8 cellular contexts compared by ENCODE assay signal in genomic region chr1:16912791-16913615, GRCh38. TPM values are rescaled to one million over a fixed set of nuclear protein-coding genes. Genes with fewer than 3 reads are reported as not detected.
DNase-seq lines count a peak whose midpoint lies in the region; ATAC-seq and TF ChIP-seq lines count a peak whose summit lies in the region.
"Not testable (repeated sequence)": the region's sequence is repeated elsewhere in the genome, so short reads cannot be mapped to it uniquely, and the experiment has no call there.

No MANE protein-coding gene starts in this region.

- H3K36me3 ChIP-seq in ES-I3 (ENCODE audit: insufficient read depth, low read length); MG63; breast epithelium; psoas muscle (ENCODE audit: insufficient read depth in 1 of 2, low read depth in 1 of 2); urinary bladder (ENCODE audit: insufficient read depth): not testable (repeated sequence)

- DNase-seq in MG63; activated B cell treated with CpG ODN at 0.5 μM for 24 hours; breast epithelium (ENCODE audit: low spot score in 2 of 2); memory B cell (ENCODE audit: low spot score in 2 of 2): not testable (repeated sequence)
- DNase-seq in globus pallidus (ENCODE audit: low spot score) (peak; percentile 57), psoas muscle (peak in 1 of 2 donors; percentile 67)

- H3K27me3 ChIP-seq in MG63; breast epithelium; psoas muscle (ENCODE audit: insufficient read depth in 3 of 3, low read length in 2 of 3): not testable (repeated sequence)

- H3K4me1 Mint-ChIP-seq in activated B cell treated with CpG ODN at 0.5 μM for 24 hours (peaks cover 29% of the 10 kb centered on the region), memory B cell (peaks cover 22% of the 10 kb centered on the region)

- not testable (repeated sequence) for H3K27me3 Mint-ChIP-seq in activated B cell treated with CpG ODN at 0.5 μM for 24 hours, memory B cell

- not testable (repeated sequence) for TF ChIP-seq POLR2A in breast epithelium (IDR thresholded peaks at IDR 0.05)

- not testable (repeated sequence) for TF ChIP-seq CTCF in activated B cell treated with CpG ODN at 0.5 μM for 24 hours (IDR thresholded peaks at IDR 0.05); breast epithelium (IDR thresholded peaks at IDR 0.05); psoas muscle (IDR thresholded peaks at IDR 0.05)

- H3K9ac ChIP-seq in ES-I3 (ENCODE audit: low read depth, low read length), result peak overlapping the region; percentile 60

- H3K4me3 Mint-ChIP-seq in activated B cell treated with CpG ODN at 0.5 μM for 24 hours, result peak overlapping the region; percentile 78
- peak overlapping the region; percentile 84 for H3K4me3 Mint-ChIP-seq in memory B cell

- not testable (repeated sequence) for ATAC-seq in activated B cell treated with CpG ODN at 0.5 μM for 24 hours (ENCODE audit: low read depth); memory B cell (ENCODE audit: low read depth)
- peak in 3 of 4 donors; percentile 2 to 23 (median 16) for ATAC-seq in psoas muscle

- not testable (repeated sequence) for H3K9me3 Mint-ChIP-seq in activated B cell treated with CpG ODN at 0.5 μM for 24 hours, memory B cell

- not testable (repeated sequence) for H3K9me3 ChIP-seq in ES-I3 (ENCODE audit: control insufficient read depth, insufficient read depth, low read length); MG63; breast epithelium; psoas muscle

- intact Hi-C loops in activated B cell treated with CpG ODN at 0.5 μM for 24 hours (cut with micrococcal nuclease), result loop anchor here (1.0 to 2.0 kb wide), 2 partner anchors 8 to 48 kb away; no protein-coding TSS in a partner anchor
- intact Hi-C loops in breast epithelium (cut with DNase I; ENCODE audit: low total_unique reads); psoas muscle (cut with DNase I): not testable (repeated sequence)

- not testable (repeated sequence) for H3K36me3 Mint-ChIP-seq in activated B cell treated with CpG ODN at 0.5 μM for 24 hours (ENCODE audit: low read depth); memory B cell

- POLR2A ChIA-PET in activated B cell treated with CpG ODN at 0.5 μM for 24 hours (lab: Charles Lee), result interaction anchor here (0.6 to 1.2 kb wide), 6 partner anchors 8 to 696 kb away, joined by 3 to 9 read pairs (median 4); no protein-coding TSS in a partner anchor

- H3K27ac Mint-ChIP-seq in activated B cell treated with CpG ODN at 0.5 μM for 24 hours, result peak overlapping the region; percentile 73
- H3K27ac Mint-ChIP-seq in memory B cell, result peak overlapping the region; percentile 72

- not testable (repeated sequence) for H3K4me1 ChIP-seq in ES-I3 (ENCODE audit: insufficient read depth, low read length); breast epithelium; psoas muscle; urinary bladder (ENCODE audit: insufficient read depth)

- WGBS in psoas muscle, 3 donors, result 72 to 75% (median 75%) methylated on average over 28 to 29 of the region's 29 CpGs
- WGBS in urinary bladder, result 82% methylated on average over 29 of the region's 29 CpGs

- CTCF ChIA-PET in activated B cell treated with CpG ODN at 0.5 μM for 24 hours (lab: Charles Lee), result not testable (repeated sequence)

- H3K27ac ChIP-seq in breast epithelium (peak overlapping the region; percentile 2 to 89), psoas muscle (peak overlapping the region; percentile 78)
- not testable (repeated sequence) for H3K27ac ChIP-seq in urinary bladder (ENCODE audit: low read depth)

- H3K4me3 ChIP-seq in MG63 (peak overlapping the region; percentile 66), breast epithelium (peak overlapping the region; percentile 75 to 100 (median 99)), psoas muscle (peak overlapping the region; percentile 84), urinary bladder (ENCODE audit: low read depth, low read length) (peak overlapping the region; percentile 81)

RNA-seq across cellular contexts. Expression of gene CROCC, which starts 8.7 kb away (rescaled TPM):
- total RNA-seq in MG63 (2014; rRNA removed; shearing (Covaris generic); ENCODE audit: low replicate concordance), result 18.1 and 36.9 TPM in 2 replicates
- total RNA-seq in activated B cell treated with CpG ODN at 0.5 μM for 24 hours (30.2 and 30.4 TPM in 2 replicates), breast epithelium (10 to 100 TPM; 15.5 to 43.9 (median 24.7) TPM), psoas muscle (1 to 10 TPM; 3.1 to 6.4 (median 4.3) TPM), urinary bladder (13.7 TPM)
- polyA plus RNA-seq in psoas muscle (1 to 10 TPM; 3.6 to 6.5 (median 4.8) TPM), urinary bladder (26.4 TPM)

RNA-seq across cellular contexts. Expression of gene RNU1-2, which starts 17.2 kb away (rescaled TPM):
- total RNA-seq in MG63 (2014; rRNA removed; shearing (Covaris generic); ENCODE audit: low replicate concordance), result not detected in 2 replicates
- total RNA-seq in activated B cell treated with CpG ODN at 0.5 μM for 24 hours (3,526 and 4,195 TPM in 2 replicates), breast epithelium (under 1 TPM; under 0.01 TPM), psoas muscle (1,000 to 10,000 TPM; 1,264 to 5,208 (median 3,151) TPM), urinary bladder (under 0.01 TPM)
- polyA plus RNA-seq in psoas muscle (not detected), urinary bladder (not detected)

Comparison
In these comparisons a context has a peak if more than half of its experiments do, and no peak if none do; other contexts are left out.
1. RNA of gene RNU1-2, which starts 17.2 kb away (total RNA-seq): 1,264 to 5,208 TPM in psoas muscle and 3,526 to 4,195 TPM in activated B cell treated with CpG ODN at 0.5 μM for 24 hours; not detected in MG63, under 0.01 TPM in breast epithelium and under 0.01 TPM in urinary bladder (single experiment); every median in the first group is over 1,000 times any median in the second.
2. Peak in every context shown above with its lines, with median percentiles within 50 percentile points of each other: H3K4me3 ChIP-seq.